ENCODE assay signal across 8 cellular contexts in genomic region chr6:160520043-160520904, GRCh38.
DNase-seq lines count a peak whose midpoint lies in the region; ATAC-seq and TF ChIP-seq lines count a peak whose summit lies in the region.

No MANE protein-coding gene starts in this region.

- TF ChIP-seq CTCF in AG04449 (IDR thresholded peaks at IDR 0.05; ENCODE audit: insufficient read depth, low read length, missing control alignments): no peak

- H3K4me3 ChIP-seq in AG04449 (ENCODE audit: low read depth, low read length): peak overlapping the region; percentile 65
- peak overlapping the region; percentile 56 for H3K4me3 ChIP-seq in effector memory CD4-positive, alpha-beta T cell (ENCODE audit: insufficient read depth, low read depth, low read length, poor library complexity, severe bottlenecking)
- peak overlapping the region; percentile 70 to 86 for H3K4me3 ChIP-seq in mesenchymal stem cell (ENCODE audit: insufficient read depth in 1 of 2, low read depth in 1 of 2, low read length in 2 of 2)

- 1% methylated on average over 65 of the region's 73 CpGs for WGBS in mesenchymal stem cell

- peak overlapping the region; percentile 84 to 88 for H3K18ac ChIP-seq in mesenchymal stem cell (ENCODE audit: low read depth in 1 of 2, low read length in 2 of 2)

- no peaks in the 10 kb centered on the region for H3K36me3 ChIP-seq in effector memory CD4-positive, alpha-beta T cell (ENCODE audit: control insufficient read depth, insufficient read depth, low read length)
- no peaks in the 10 kb centered on the region for H3K36me3 ChIP-seq in mesenchymal stem cell (ENCODE audit: control insufficient read depth in 1 of 2, insufficient read depth in 2 of 2, low read depth in 1 of 2, low read length in 2 of 2)

- peaks cover 2% of the 10 kb centered on the region for H3K79me1 ChIP-seq in mesenchymal stem cell (replicated peaks; ENCODE audit: low read length, poor library complexity, severe bottlenecking)

- no peaks in the 10 kb centered on the region for H3K9me3 ChIP-seq in effector memory CD4-positive, alpha-beta T cell (ENCODE audit: control insufficient read depth, low read length)
- H3K9me3 ChIP-seq in mesenchymal stem cell (ENCODE audit: control insufficient read depth, low read length): no peaks in the 10 kb centered on the region

- H2AK5ac ChIP-seq in mesenchymal stem cell (ENCODE audit: low read length, severe bottlenecking): no peak overlapping the region

- H3K27ac ChIP-seq in effector memory CD4-positive, alpha-beta T cell (ENCODE audit: insufficient read depth, low read length, poor library complexity, severe bottlenecking): peak overlapping the region; percentile 57
- no peak overlapping the region for H3K27ac ChIP-seq in mesenchymal stem cell (ENCODE audit: low read length, poor library complexity, severe bottlenecking)

- H3K4me1 ChIP-seq in effector memory CD4-positive, alpha-beta T cell (ENCODE audit: control insufficient read depth, insufficient read depth, low read length, poor library complexity, severe bottlenecking): peaks cover 16% of the 10 kb centered on the region
- H3K4me1 ChIP-seq in mesenchymal stem cell (ENCODE audit: control insufficient read depth, insufficient read depth, low read depth, low read length): peaks cover 1% of the 10 kb centered on the region

- no peak overlapping the region for H2BK5ac ChIP-seq in mesenchymal stem cell (ENCODE audit: low read depth, low read length, poor library complexity, severe bottlenecking)

- peak overlapping the region in 1 of 2 experiments; percentile 29 for H2BK12ac ChIP-seq in mesenchymal stem cell (ENCODE audit: low read length in 2 of 2)

- DNase-seq in AG04449 (ENCODE audit: low read depth, low spot score): no peak
- peak; percentile 24 for DNase-seq in NCI-H510A treated with DMSO at 0.1 percent for 48 hours (lab: John Stamatoyannopoulos, UW)
- peak; percentile 45 to 52 for DNase-seq in activated CD8-positive, alpha-beta memory T cell treated with anti-CD3 and anti-CD28 coated beads for 4 hours (ENCODE audit: low read depth in 2 of 2)
- peak; percentile 53 to 67 (median 53) for DNase-seq in effector memory CD4-positive, alpha-beta T cell
- peak; percentile 75 for DNase-seq in mesenchymal stem cell
- DNase-seq in stimulated activated CD8-positive, alpha-beta memory T cell treated with anti-CD3 and anti-CD28 coated beads, Interleukin-12 subunit alpha, Interleukin-12 subunit beta, amount 100 ng/mL, for 24 hours (ENCODE audit: extremely low read depth): peak; percentile 47

- peak overlapping the region; percentile 87 for H4K91ac ChIP-seq in mesenchymal stem cell (ENCODE audit: low read length)

- CTCF ChIA-PET in AG04449 (lab: Yijun Ruan, JAX): interaction anchor here (0.6 to 8.2 kb wide), 14 partner anchors 9 to 932 kb away, joined by 3 to 98 read pairs (median 5); no protein-coding TSS in a partner anchor

- POLR2A ChIA-PET in AG04449 (lab: Yijun Ruan, JAX): no interaction called here

- peak overlapping the region; percentile 11 for H2BK120ac ChIP-seq in mesenchymal stem cell (ENCODE audit: low read depth, low read length)

- peak; percentile 45 for ATAC-seq in GM18858 (IDR thresholded peaks at IDR 0.05; ENCODE audit: unreplicated experiment)
- peak; percentile 81 for ATAC-seq in HG03064 (IDR thresholded peaks at IDR 0.05; ENCODE audit: low read depth, unreplicated experiment)

- H3K4ac ChIP-seq in mesenchymal stem cell (ENCODE audit: low read depth in 1 of 2, low read length in 2 of 2): peak overlapping the region; percentile 65 to 91

- peak overlapping the region; percentile 91 for H3K9ac ChIP-seq in mesenchymal stem cell (ENCODE audit: low read length)

- no peak overlapping the region for H3K23ac ChIP-seq in mesenchymal stem cell (ENCODE audit: low read length in 2 of 2)

- H4K8ac ChIP-seq in mesenchymal stem cell (ENCODE audit: low read length): peak overlapping the region; percentile 90

- H3K27me3 ChIP-seq in effector memory CD4-positive, alpha-beta T cell (replicated peaks; ENCODE audit: control insufficient read depth, insufficient read depth, low read length, poor library complexity, severe bottlenecking): no peaks in the 10 kb centered on the region
- no peaks in the 10 kb centered on the region for H3K27me3 ChIP-seq in mesenchymal stem cell (ENCODE audit: control insufficient read depth in 1 of 2, insufficient read depth in 1 of 2, low read length in 2 of 2)

- peak overlapping the region; percentile 87 for H2AFZ ChIP-seq in mesenchymal stem cell (ENCODE audit: low read depth, low read length)

- peak overlapping the region; percentile 86 for H3K4me2 ChIP-seq in mesenchymal stem cell (ENCODE audit: low read length, poor library complexity, severe bottlenecking)

- H2BK15ac ChIP-seq in mesenchymal stem cell (ENCODE audit: low read depth, poor library complexity, severe bottlenecking): peak overlapping the region; percentile 98

- H3K14ac ChIP-seq in mesenchymal stem cell (ENCODE audit: low read length in 2 of 2): peak overlapping the region in 1 of 2 experiments; percentile 61
